In genomic region chr5:158461240-158461854, GRCh38 we compare ENCODE assay signal across 1 cellular context.
A peak's percentile ranks its signal among the peaks of the same experiment; 100 is the strongest.
TF ChIP-seq lines count a peak whose summit lies in the region.

No MANE protein-coding gene starts in this region.

TF ChIP-seq in HepG2, 621 proteins besides CTCF, POLR2A, EP300 and RAD21 (continued from another document and continues in another):
- TF ChIP-seq, protein P1, sequence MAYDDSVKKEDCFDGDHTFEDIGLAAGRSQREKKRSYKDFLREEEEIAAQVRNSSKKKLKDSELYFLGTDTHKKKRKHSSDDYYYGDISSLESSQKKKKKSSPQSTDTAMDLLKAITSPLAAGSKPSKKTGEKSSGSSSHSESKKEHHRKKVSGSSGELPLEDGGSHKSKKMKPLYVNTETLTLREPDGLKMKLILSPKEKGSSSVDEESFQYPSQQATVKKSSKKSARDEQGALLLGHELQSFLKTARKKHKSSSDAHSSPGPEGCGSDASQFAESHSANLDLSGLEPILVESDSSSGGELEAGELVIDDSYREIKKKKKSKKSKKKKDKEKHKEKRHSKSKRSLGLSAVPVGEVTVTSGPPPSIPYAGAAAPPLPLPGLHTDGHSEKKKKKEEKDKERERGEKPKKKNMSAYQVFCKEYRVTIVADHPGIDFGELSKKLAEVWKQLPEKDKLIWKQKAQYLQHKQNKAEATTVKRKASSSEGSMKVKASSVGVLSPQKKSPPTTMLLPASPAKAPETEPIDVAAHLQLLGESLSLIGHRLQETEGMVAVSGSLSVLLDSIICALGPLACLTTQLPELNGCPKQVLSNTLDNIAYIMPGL (CRISPR knock-in tag; IDR thresholded peaks at IDR 0.05; ENCODE audit: borderline replicate concordance in 1 of 2, low read depth in 1 of 2), result no peak
- TF ChIP-seq ZNF468 (CRISPR knock-in tag; IDR thresholded peaks at IDR 0.05) (no peak), ZNF367 (CRISPR knock-in tag; IDR thresholded peaks at IDR 0.05; ENCODE audit: borderline replicate concordance) (no peak), ZNF713 (CRISPR knock-in tag; IDR thresholded peaks at IDR 0.05) (no peak), EHMT2 (IDR thresholded peaks at IDR 0.05; ENCODE audit: borderline replicate concordance, low read depth, low read length) (peak; percentile 80; the same call in 1 of the 2 replicates), JARID2 (CRISPR knock-in tag; IDR thresholded peaks at IDR 0.05; ENCODE audit: insufficient replicate concordance) (no peak), ZNF720 (CRISPR knock-in tag; IDR thresholded peaks at IDR 0.05) (no peak), AKAP8 (CRISPR knock-in tag; IDR thresholded peaks at IDR 0.05) (peak; percentile 75; the same call in 1 of the 2 replicates), ZFP82 (CRISPR knock-in tag; IDR thresholded peaks at IDR 0.05; ENCODE audit: borderline replicate concordance) (peak; percentile 63; the same call in 1 of the 2 replicates), NR3C1 (CRISPR knock-in tag; IDR thresholded peaks at IDR 0.05) (no peak), ZNF333 (CRISPR knock-in tag; IDR thresholded peaks at IDR 0.05; ENCODE audit: borderline replicate concordance) (no peak), NR2F1 (CRISPR knock-in tag; IDR thresholded peaks at IDR 0.05) (peak; percentile 97 to 98), RXRB (CRISPR knock-in tag; IDR thresholded peaks at IDR 0.05; ENCODE audit: borderline replicate concordance) (peak; percentile 99), ZNF383 (CRISPR knock-in tag; IDR thresholded peaks at IDR 0.05; ENCODE audit: borderline replicate concordance) (no peak; the same call in 1 of the 2 replicates), DNMT1 (CRISPR knock-in tag; IDR thresholded peaks at IDR 0.05) (0 out of 2 replicates have a peak, but pooled peaks have one; percentile 48), ZNF792 (CRISPR knock-in tag; IDR thresholded peaks at IDR 0.05) (peak; percentile 73; the same call in 1 of the 2 replicates), ARNT2 (CRISPR knock-in tag; IDR thresholded peaks at IDR 0.05; ENCODE audit: low read depth) (no peak), ZFP62 (CRISPR knock-in tag; IDR thresholded peaks at IDR 0.05) (no peak), ZKSCAN5 (CRISPR knock-in tag; IDR thresholded peaks at IDR 0.05) (no peak), JDP2 (CRISPR knock-in tag; IDR thresholded peaks at IDR 0.05; ENCODE audit: borderline replicate concordance) (no peak; the same call in 1 of the 2 replicates), GABPB1 (CRISPR knock-in tag; IDR thresholded peaks at IDR 0.05) (0 out of 2 replicates have a peak, but pooled peaks have one; percentile 23), PAX8 (CRISPR knock-in tag; IDR thresholded peaks at IDR 0.05; ENCODE audit: borderline replicate concordance) (no peak), ZNF317 (CRISPR knock-in tag; IDR thresholded peaks at IDR 0.05) (peak; percentile 88), FOSL2 (CRISPR knock-in tag; IDR thresholded peaks at IDR 0.05) (peak; percentile 83), ZMYM4 (CRISPR knock-in tag; IDR thresholded peaks at IDR 0.05) (peak; percentile 99), GMEB2 (CRISPR knock-in tag; IDR thresholded peaks at IDR 0.05; ENCODE audit: low read depth) (no peak), PITX1 (CRISPR knock-in tag; IDR thresholded peaks at IDR 0.05) (peak; percentile 91; the same call in 1 of the 2 replicates), CEBPG (CRISPR knock-in tag; IDR thresholded peaks at IDR 0.05) (peak; percentile 86), KDM4B (CRISPR knock-in tag; IDR thresholded peaks at IDR 0.05) (peak; percentile 97), PHF20 (CRISPR knock-in tag; IDR thresholded peaks at IDR 0.05) (no peak), ZNF382 (CRISPR knock-in tag; IDR thresholded peaks at IDR 0.05; ENCODE audit: borderline replicate concordance) (no peak), MAFK (conservative IDR thresholded peaks at IDR 0.05 in 1 of 2, IDR thresholded peaks at IDR 0.05 in 1 of 2; ENCODE audit: low read length in 2 of 2) (no peak), CSRNP2 (CRISPR knock-in tag; conservative IDR thresholded peaks at IDR 0.05; ENCODE audit: low read depth) (no peak), ZNF775 (CRISPR knock-in tag; IDR thresholded peaks at IDR 0.05; ENCODE audit: borderline replicate concordance) (peak; percentile 56; the same call in 1 of the 2 replicates), ZBTB20 (CRISPR knock-in tag; IDR thresholded peaks at IDR 0.05; ENCODE audit: borderline replicate concordance, low read depth) (peak; percentile 89; the same call in 1 of the 2 replicates), ARID4A (CRISPR knock-in tag; IDR thresholded peaks at IDR 0.05; ENCODE audit: borderline replicate concordance) (peak; percentile 49; the same call in 1 of the 2 replicates), DDIT3 (CRISPR knock-in tag; IDR thresholded peaks at IDR 0.05) (no peak; the same call in 1 of the 2 replicates), HNF1B (CRISPR knock-in tag; IDR thresholded peaks at IDR 0.05) (peak; percentile 95), PATZ1 (CRISPR knock-in tag; IDR thresholded peaks at IDR 0.05) (peak; percentile 59), ZNF746 (CRISPR knock-in tag; IDR thresholded peaks at IDR 0.05) (peak; percentile 73), ZNF883 (CRISPR knock-in tag; IDR thresholded peaks at IDR 0.05; ENCODE audit: not compliant biosample characterization) (peak; percentile 54), ZNF460 (CRISPR knock-in tag; IDR thresholded peaks at IDR 0.05; ENCODE audit: borderline replicate concordance) (no peak; the same call in 1 of the 2 replicates), MEF2D (CRISPR knock-in tag; IDR thresholded peaks at IDR 0.05) (peak; percentile 88)
- TF ChIP-seq, protein P2, sequence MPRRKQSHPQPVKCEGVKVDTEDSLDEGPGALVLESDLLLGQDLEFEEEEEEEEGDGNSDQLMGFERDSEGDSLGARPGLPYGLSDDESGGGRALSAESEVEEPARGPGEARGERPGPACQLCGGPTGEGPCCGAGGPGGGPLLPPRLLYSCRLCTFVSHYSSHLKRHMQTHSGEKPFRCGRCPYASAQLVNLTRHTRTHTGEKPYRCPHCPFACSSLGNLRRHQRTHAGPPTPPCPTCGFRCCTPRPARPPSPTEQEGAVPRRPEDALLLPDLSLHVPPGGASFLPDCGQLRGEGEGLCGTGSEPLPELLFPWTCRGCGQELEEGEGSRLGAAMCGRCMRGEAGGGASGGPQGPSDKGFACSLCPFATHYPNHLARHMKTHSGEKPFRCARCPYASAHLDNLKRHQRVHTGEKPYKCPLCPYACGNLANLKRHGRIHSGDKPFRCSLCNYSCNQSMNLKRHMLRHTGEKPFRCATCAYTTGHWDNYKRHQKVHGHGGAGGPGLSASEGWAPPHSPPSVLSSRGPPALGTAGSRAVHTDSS (CRISPR knock-in tag; conservative IDR thresholded peaks at IDR 0.05), result no peak
- TF ChIP-seq, protein P3, sequence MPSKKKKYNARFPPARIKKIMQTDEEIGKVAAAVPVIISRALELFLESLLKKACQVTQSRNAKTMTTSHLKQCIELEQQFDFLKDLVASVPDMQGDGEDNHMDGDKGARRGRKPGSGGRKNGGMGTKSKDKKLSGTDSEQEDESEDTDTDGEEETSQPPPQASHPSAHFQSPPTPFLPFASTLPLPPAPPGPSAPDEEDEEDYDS (CRISPR knock-in tag; IDR thresholded peaks at IDR 0.05), result peak; percentile 61; the same call in 1 of the 2 replicates
- TF ChIP-seq, protein P4, sequence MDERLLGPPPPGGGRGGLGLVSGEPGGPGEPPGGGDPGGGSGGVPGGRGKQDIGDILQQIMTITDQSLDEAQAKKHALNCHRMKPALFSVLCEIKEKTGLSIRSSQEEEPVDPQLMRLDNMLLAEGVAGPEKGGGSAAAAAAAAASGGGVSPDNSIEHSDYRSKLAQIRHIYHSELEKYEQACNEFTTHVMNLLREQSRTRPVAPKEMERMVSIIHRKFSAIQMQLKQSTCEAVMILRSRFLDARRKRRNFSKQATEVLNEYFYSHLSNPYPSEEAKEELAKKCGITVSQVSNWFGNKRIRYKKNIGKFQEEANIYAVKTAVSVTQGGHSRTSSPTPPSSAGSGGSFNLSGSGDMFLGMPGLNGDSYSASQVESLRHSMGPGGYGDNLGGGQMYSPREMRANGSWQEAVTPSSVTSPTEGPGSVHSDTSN (CRISPR knock-in tag; IDR thresholded peaks at IDR 0.05), result 0 out of 2 replicates have a peak, but pooled peaks have one; percentile 23
- TF ChIP-seq, protein P5, sequence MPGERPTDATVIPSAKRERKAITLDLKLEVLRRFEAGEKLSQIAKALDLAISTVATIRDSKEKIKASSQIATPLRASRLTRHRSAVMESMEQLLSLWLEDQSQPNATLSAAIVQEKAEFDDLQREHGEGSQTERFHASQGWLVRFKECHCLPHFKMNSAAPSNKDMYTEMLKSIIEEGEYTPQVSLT (CRISPR knock-in tag; IDR thresholded peaks at IDR 0.05; ENCODE audit: borderline replicate concordance, low read depth), result no peak
- TF ChIP-seq, protein P6, sequence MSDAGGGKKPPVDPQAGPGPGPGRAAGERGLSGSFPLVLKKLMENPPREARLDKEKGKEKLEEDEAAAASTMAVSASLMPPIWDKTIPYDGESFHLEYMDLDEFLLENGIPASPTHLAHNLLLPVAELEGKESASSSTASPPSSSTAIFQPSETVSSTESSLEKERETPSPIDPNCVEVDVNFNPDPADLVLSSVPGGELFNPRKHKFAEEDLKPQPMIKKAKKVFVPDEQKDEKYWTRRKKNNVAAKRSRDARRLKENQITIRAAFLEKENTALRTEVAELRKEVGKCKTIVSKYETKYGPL (CRISPR knock-in tag; IDR thresholded peaks at IDR 0.05), result no peak
